8 cellular contexts compared by ENCODE assay signal in genomic region chr3:184135149-184135910, GRCh38. TPM values are rescaled to one million over a fixed set of nuclear protein-coding genes. Genes with fewer than 3 reads are reported as not detected.
DNase-seq lines count a peak whose midpoint lies in the region; ATAC-seq and TF ChIP-seq lines count a peak whose summit lies in the region.

Gene EIF2B5, plus strand, starts transcription at chr3:184135358. Its CDS starts 28 bp downstream, at chr3:184135386.

- ATAC-seq in GM21515 (IDR thresholded peaks at IDR 0.05; ENCODE audit: unreplicated experiment) = peak; percentile 85

- peak within 1 kb of the TSS; percentile 95 for H3K4me2 ChIP-seq in OCI-LY3 (ENCODE audit: low read length)

- H3K27ac ChIP-seq in OCI-LY3 (ENCODE audit: low read length) = peak within 1 kb of the TSS; percentile 55

- H3K27me3 ChIP-seq in OCI-LY3 (ENCODE audit: low read depth, low read length) (no peaks in the 10 kb centered on the region), mononuclear cell (ENCODE audit: insufficient read depth, low read length) (no peaks in the 10 kb centered on the region)

- H3K4me1 ChIP-seq in OCI-LY3 (ENCODE audit: low read length) = peaks cover 16% of the 10 kb centered on the region
- H3K4me1 ChIP-seq in mononuclear cell (ENCODE audit: insufficient read depth, low read length) = peaks cover 32% of the 10 kb centered on the region

- H2AFZ ChIP-seq in OCI-LY3 (ENCODE audit: low read depth, low read length) = peak within 1 kb of the TSS; percentile 85

- H3K4me3 ChIP-seq in OCI-LY3 (ENCODE audit: low read length) (peak within 1 kb of the TSS; percentile 94), mononuclear cell (ENCODE audit: low read length) (peak within 1 kb of the TSS; percentile 92)

- H3K79me2 ChIP-seq in OCI-LY3 (ENCODE audit: low read length) = peaks cover 57% of the 10 kb centered on the region

- DNase-seq in DMS 273 treated with DMSO at 0.1 percent for 48 hours (lab: John Stamatoyannopoulos, UW) = peak; percentile 93
- DNase-seq in HuH-7.5 (ENCODE audit: low spot score) = peak; percentile 73
- DNase-seq in activated T-cell treated with anti-CD3 and anti-CD28 coated beads for 1 hour (ENCODE audit: low read depth) = peak; percentile 78
- DNase-seq in epidermal melanocyte (ENCODE audit: insufficient read length, low spot score) = peak; percentile 90
- DNase-seq in stimulated activated CD8-positive, alpha-beta memory T cell treated with anti-CD3 and anti-CD28 coated beads, Interleukin-4, amount 100 ng/mL, for 4 hours (ENCODE audit: low read depth in 2 of 2, low spot score in 1 of 2) = peak; percentile 66 to 77

- H3K9me3 ChIP-seq in OCI-LY3 (ENCODE audit: insufficient read depth, low read length) (no peaks in the 10 kb centered on the region), mononuclear cell (ENCODE audit: low read depth, low read length) (no peaks in the 10 kb centered on the region)

- H4K20me1 ChIP-seq in OCI-LY3 (ENCODE audit: insufficient read depth, low read length) = no peaks in the 10 kb centered on the region

- H3K9ac ChIP-seq in OCI-LY3 (ENCODE audit: low read length) = peak within 1 kb of the TSS; percentile 90

- H3K36me3 ChIP-seq in OCI-LY3 (replicated peaks; ENCODE audit: low read depth, low read length) = peaks cover 13% of the 10 kb centered on the region

- peak; percentile 42; the same call in 1 of the 2 replicates for TF ChIP-seq CTCF in OCI-LY3 (IDR thresholded peaks at IDR 0.05; ENCODE audit: low read depth, low read length)

RNA-seq across cellular contexts. Expression of gene EIF2B5, which starts in this region (rescaled TPM):
- total RNA-seq in mononuclear cell = 41.0 TPM

Comparison
In these comparisons a context has a peak if more than half of its experiments do, and no peak if none do; other contexts are left out.
1. Peak in every context shown above with its lines: DNase-seq, ATAC-seq, H3K4me3 ChIP-seq and H3K27ac ChIP-seq.